ENCODE assay signal across 9 cellular contexts in genomic region chrX:11423362-11423818, GRCh38.
A peak's percentile ranks its signal among the peaks of the same experiment; 100 is the strongest.
DNase-seq lines count a peak whose midpoint lies in the region; ATAC-seq and TF ChIP-seq lines count a peak whose summit lies in the region.
"Had no signal": no experiment of that assay in that cellular context is flagged by ENCODE, and none has a peak within 500 bp of the region (broad histone marks: within the 10 kb centered on the region; RNA-seq: fewer than 3 reads in every experiment).

No MANE protein-coding gene starts in this region.

- no peaks in the 10 kb centered on the region for H3K9me3 Mint-ChIP-seq in activated CD4-positive, alpha-beta memory T cell treated with anti-CD3 and anti-CD28 coated beads for 36 hours
- H3K9me3 Mint-ChIP-seq: activated naive CD8-positive, alpha-beta T cell treated with anti-CD3 and anti-CD28 coated beads, Interleukin-2, amount 10 ng/mL, durations not matched to agents 7 days and 5 days had no signal

- H3K4me3 Mint-ChIP-seq in activated CD4-positive, alpha-beta memory T cell treated with anti-CD3 and anti-CD28 coated beads for 36 hours: no peak overlapping the region
- H3K4me3 Mint-ChIP-seq: activated naive CD8-positive, alpha-beta T cell treated with anti-CD3 and anti-CD28 coated beads, Interleukin-2, amount 10 ng/mL, durations not matched to agents 7 days and 5 days had no signal

- intact Hi-C loops in activated CD4-positive, alpha-beta memory T cell treated with anti-CD3 and anti-CD28 coated beads for 36 hours (cut with micrococcal nuclease): no loop called here

- H3K27ac ChIP-seq in MM.1S (ENCODE audit: low read length): peak overlapping the region; percentile 100

- H3K4me3 ChIP-seq in MM.1S (ENCODE audit: low read length): peak overlapping the region; percentile 47; the same call in 1 of the 2 replicates
- no peak overlapping the region for H3K4me3 ChIP-seq in fibroblast of pulmonary artery (replicated peaks; ENCODE audit: low read depth, low read length)

- H3K27me3 Mint-ChIP-seq in activated CD4-positive, alpha-beta memory T cell treated with anti-CD3 and anti-CD28 coated beads for 36 hours: peaks cover 3% of the 10 kb centered on the region

- peak overlapping the region; percentile 89 for H3K4me2 ChIP-seq in MM.1S (ENCODE audit: low read depth, low read length)

- POLR2A ChIA-PET in activated CD4-positive, alpha-beta memory T cell treated with anti-CD3 and anti-CD28 coated beads for 36 hours (lab: Charles Lee): no interaction called here

- no peak for TF ChIP-seq CTCF in GM10266 (IDR thresholded peaks at IDR 0.05; ENCODE audit: control insufficient read depth, insufficient read depth, low read depth, missing control alignments)
- TF ChIP-seq CTCF in MM.1S (IDR thresholded peaks at IDR 0.05; ENCODE audit: low read length): no peak
- no peak for TF ChIP-seq CTCF in fibroblast of pulmonary artery (IDR thresholded peaks at IDR 0.05; ENCODE audit: low read length, missing control alignments)

- H3K27ac Mint-ChIP-seq in activated CD4-positive, alpha-beta memory T cell treated with anti-CD3 and anti-CD28 coated beads for 36 hours: no peak overlapping the region
- H3K27ac Mint-ChIP-seq: activated naive CD8-positive, alpha-beta T cell treated with anti-CD3 and anti-CD28 coated beads, Interleukin-2, amount 10 ng/mL, durations not matched to agents 7 days and 5 days had no signal

- H3K36me3 Mint-ChIP-seq in activated CD4-positive, alpha-beta memory T cell treated with anti-CD3 and anti-CD28 coated beads for 36 hours: no peaks in the 10 kb centered on the region
- H3K36me3 Mint-ChIP-seq: activated naive CD8-positive, alpha-beta T cell treated with anti-CD3 and anti-CD28 coated beads, Interleukin-2, amount 10 ng/mL, durations not matched to agents 7 days and 5 days had no signal

- H3K9me2 ChIP-seq in MM.1S (replicated peaks; ENCODE audit: insufficient read depth, low read length): no peaks in the 10 kb centered on the region

- peaks cover 21% of the 10 kb centered on the region for H3F3A ChIP-seq in MM.1S (ENCODE audit: insufficient read depth, low read length)

- no peaks in the 10 kb centered on the region for H3K4me1 Mint-ChIP-seq in activated CD4-positive, alpha-beta memory T cell treated with anti-CD3 and anti-CD28 coated beads for 36 hours (ENCODE audit: low read depth)

- H4K20me1 ChIP-seq in MM.1S (ENCODE audit: insufficient read depth, low read length): no peaks in the 10 kb centered on the region

- peaks cover 87% of the 10 kb centered on the region for H3K79me2 ChIP-seq in MM.1S (ENCODE audit: low read length)

- peaks cover 53% of the 10 kb centered on the region for H3K4me1 ChIP-seq in MM.1S (ENCODE audit: low read length)

- H3K36me3 ChIP-seq in MM.1S (replicated peaks; ENCODE audit: insufficient read depth, low read length): no peaks in the 10 kb centered on the region

- no peak overlapping the region for H2AFZ ChIP-seq in MM.1S (ENCODE audit: low read length)

- CTCF ChIA-PET in activated CD4-positive, alpha-beta memory T cell treated with anti-CD3 and anti-CD28 coated beads for 36 hours (lab: Charles Lee): no interaction called here

- H3K9me3 ChIP-seq in MM.1S (replicated peaks; ENCODE audit: insufficient read depth, low read length): no peaks in the 10 kb centered on the region

- peak overlapping the region; percentile 96 for H3K9ac ChIP-seq in MM.1S (ENCODE audit: low read length)

- DNase-seq in GM10266 (ENCODE audit: extremely low spot score) (peak; percentile 36), MM.1S (peak; percentile 94), fibroblast of pulmonary artery (ENCODE audit: low read depth) (peak; percentile 69), NCI-H1436 treated with DMSO at 0.1 percent for 48 hours (lab: John Stamatoyannopoulos, UW) (no peak), NCI-H510A treated with DMSO at 0.1 percent for 48 hours (lab: John Stamatoyannopoulos, UW) (no peak), NCI-H524 treated with DMSO at 0.1 percent for 48 hours (lab: John Stamatoyannopoulos, UW) (no peak)
- DNase-seq in activated CD4-positive, alpha-beta memory T cell treated with anti-CD3 and anti-CD28 coated beads for 36 hours: no peak
- DNase-seq: activated naive CD8-positive, alpha-beta T cell treated with anti-CD3 and anti-CD28 coated beads, Interleukin-2, amount 10 ng/mL, durations not matched to agents 7 days and 5 days had no signal

- no peaks in the 10 kb centered on the region for H3K27me3 ChIP-seq in MM.1S (replicated peaks; ENCODE audit: insufficient read depth, low read length)

- peak; percentile 86 for ATAC-seq in GM21825 (IDR thresholded peaks at IDR 0.05; ENCODE audit: unreplicated experiment)

Comparison
In these comparisons a context has a peak if more than half of its experiments do, and no peak if none do; other contexts are left out.
1. DNase-seq: peak in GM10266 (single experiment), MM.1S (single experiment) and fibroblast of pulmonary artery (single experiment); none in NCI-H1436 treated with DMSO at 0.1 percent for 48 hours (single experiment), NCI-H510A treated with DMSO at 0.1 percent for 48 hours (single experiment), activated CD4-positive, alpha-beta memory T cell treated with anti-CD3 and anti-CD28 coated beads for 36 hours (single experiment) and NCI-H524 treated with DMSO at 0.1 percent for 48 hours (single experiment).